Comparison of ENCODE assay signal across 27 cellular contexts in genomic region chr19:44525721-44526430, GRCh38. TPM values are rescaled to one million over a fixed set of nuclear protein-coding genes. Genes with fewer than 3 reads are reported as not detected.
DNase-seq lines count a peak whose midpoint lies in the region; ATAC-seq, FAIRE-seq and TF ChIP-seq lines count a peak whose summit lies in the region.
"Had no signal": no experiment of that assay in that cellular context is flagged by ENCODE, and none has a peak within 500 bp of the region (broad histone marks: within the 10 kb centered on the region; RNA-seq: fewer than 3 reads in every experiment).

No MANE protein-coding gene starts in this region.

- H3K4me1 ChIP-seq in Karpas-422 (ENCODE audit: low read length) (no peaks in the 10 kb centered on the region), endodermal cell (ENCODE audit: control insufficient read depth, insufficient read depth, low read length) (no peaks in the 10 kb centered on the region)

- ATAC-seq in esophagus mucosa, result no peak
- no peak for ATAC-seq in GM21515 (IDR thresholded peaks at IDR 0.05; ENCODE audit: unreplicated experiment)
- ATAC-seq: PC-3, Right ventricle myocardium inferior had no signal

- no peak overlapping the region for H3K27ac Mint-ChIP-seq in endodermal cell
- H3K27ac Mint-ChIP-seq: IgD-negative memory B cell had no signal

- H3K9me3 ChIP-seq in Karpas-422 (ENCODE audit: low read length) (peaks cover 6% of the 10 kb centered on the region; the same call in 1 of the 2 replicates), endodermal cell (ENCODE audit: control insufficient read depth, low read length) (no peaks in the 10 kb centered on the region)
- H3K9me3 ChIP-seq: SJSA1 had no signal

- H4K20me1 ChIP-seq in Karpas-422 (ENCODE audit: insufficient read depth, low read depth, low read length), result no peaks in the 10 kb centered on the region

- H3K4me3 Mint-ChIP-seq in endodermal cell, result no peak overlapping the region
- H3K4me3 Mint-ChIP-seq: IgD-negative memory B cell had no signal

- no peak overlapping the region for H3K4me3 ChIP-seq in Karpas-422 (ENCODE audit: low read length)
- no peak overlapping the region for H3K4me3 ChIP-seq in endodermal cell (ENCODE audit: low read length)
- H3K4me3 ChIP-seq: SJSA1 had no signal

- no peaks in the 10 kb centered on the region for H3K27me3 ChIP-seq in Karpas-422 (ENCODE audit: low read length)
- no peaks in the 10 kb centered on the region for H3K27me3 ChIP-seq in endodermal cell (ENCODE audit: control insufficient read depth, insufficient read depth, low read length, poor library complexity, severe bottlenecking)
- H3K27me3 ChIP-seq: SJSA1 had no signal

- H2AFZ ChIP-seq in Karpas-422 (ENCODE audit: low read length), result no peak overlapping the region

- 49 to 53% methylated on average over 4 of the region's 4 CpGs for WGBS in endodermal cell (ENCODE audit: insufficient coverage in 1 of 2, insufficient read length in 1 of 2), 2 experiments

- no peaks in the 10 kb centered on the region for H3K36me3 Mint-ChIP-seq in endodermal cell (ENCODE audit: low read depth)

- TF ChIP-seq CTCF in endodermal cell (conservative IDR thresholded peaks at IDR 0.05), result peak; percentile 11

- no peaks in the 10 kb centered on the region for H3K9me2 ChIP-seq in Karpas-422 (replicated peaks; ENCODE audit: insufficient read depth, low read length)

- H3K9ac ChIP-seq in Karpas-422 (ENCODE audit: low read length), result no peak overlapping the region
- no peak overlapping the region for H3K9ac ChIP-seq in endodermal cell (ENCODE audit: extremely low read depth, low read length, poor library complexity, severe bottlenecking)

- peaks cover 39% of the 10 kb centered on the region for H3K27me3 Mint-ChIP-seq in endodermal cell (ENCODE audit: insufficient read depth)

- H3K9me3 Mint-ChIP-seq in endodermal cell, result peaks cover 4% of the 10 kb centered on the region

- H3K79me2 ChIP-seq in Karpas-422 (ENCODE audit: low read length), result no peaks in the 10 kb centered on the region

- DNase-seq in DMS53 (lab: John Stamatoyannopoulos, UW) (peak; percentile 8), DMS53 treated with DMSO at 0.1 percent for 48 hours (lab: John Stamatoyannopoulos, UW; ENCODE audit: unreplicated experiment) (no peak), Karpas-422 (peak; percentile 46), endodermal cell (no peak), H54 (ENCODE audit: insufficient read length, low spot score) (no peak), NCI-H1417 treated with DMSO at 0.1 percent for 48 hours (lab: John Stamatoyannopoulos, UW) (no peak)
- DNase-seq: Calu3, DMS79, GF-D8, NCI-H1092 treated with DMSO at 0.1 percent for 48 hours, NCI-H1436 treated with DMSO at 0.1 percent for 48 hours, NCI-H187 treated with DMSO at 0.1 percent for 48 hours, NCI-H2107, NCI-H446, NCI-H524 treated with DMSO at 0.1 percent for 48 hours, NCI-H774, PC-3 had no signal

- no peak for TF ChIP-seq POLR2A in H54 (IDR thresholded peaks at IDR 0.05; ENCODE audit: low read depth, low read length)

- H3K4me1 Mint-ChIP-seq in endodermal cell, result no peaks in the 10 kb centered on the region
- H3K4me1 Mint-ChIP-seq: IgD-negative memory B cell had no signal

- no peak for FAIRE-seq in H54 (lab: Jason Lieb, UNC)
- FAIRE-seq: GM12891 had no signal

- no peak overlapping the region for H3K4me2 ChIP-seq in Karpas-422 (ENCODE audit: low read depth, low read length, poor library complexity, severe bottlenecking)

- H3K27ac ChIP-seq in Karpas-422 (ENCODE audit: low read length) (no peak overlapping the region), endodermal cell (ENCODE audit: low read depth, low read length) (no peak overlapping the region)
- H3K27ac ChIP-seq: SJSA1 had no signal

- no peaks in the 10 kb centered on the region for H3K36me3 ChIP-seq in Karpas-422 (ENCODE audit: insufficient read depth, low read length)
- no peaks in the 10 kb centered on the region for H3K36me3 ChIP-seq in endodermal cell (ENCODE audit: control insufficient read depth, insufficient read depth, low read length)
- H3K36me3 ChIP-seq: SJSA1 had no signal

RNA-seq across cellular contexts. Expression of gene CEACAM20, which starts 3.6 kb away (rescaled TPM):
- total RNA-seq in Karpas-422 (2014; rRNA removed; shearing (Covaris generic); ENCODE audit: low replicate concordance), result not detected in 2 replicates
- not detected for total RNA-seq in endodermal cell
- not detected for polyA plus RNA-seq in endodermal cell (2013, experiment 1 of 2)
- not detected for polyA plus RNA-seq in endodermal cell (2013, experiment 2 of 2)
- not detected for total RNA-seq in esophagus mucosa
- total RNA-seq: A172, H4, PC-3, Right ventricle myocardium inferior, RPMI7951 had no signal
- polyA plus RNA-seq: BJ, IgD-negative memory B cell had no signal

RNA-seq across cellular contexts. Expression of gene ZNF180, which starts 25.6 kb away (rescaled TPM):
- total RNA-seq in Karpas-422 (2014; rRNA removed; shearing (Covaris generic); ENCODE audit: low replicate concordance), result 5.9 and 7.7 TPM in 2 replicates
- 10 to 100 TPM in 1 of 2 donors, 1 to 10 TPM in 1; 10.0 to 12.9 TPM for total RNA-seq in endodermal cell
- 8.8 TPM for polyA plus RNA-seq in endodermal cell (2013, experiment 1 of 2)
- 8.6 TPM for polyA plus RNA-seq in endodermal cell (2013, experiment 2 of 2)
- total RNA-seq in esophagus mucosa, result 3.4 TPM

Comparison
In these comparisons a context has a peak if more than half of its experiments do, and no peak if none do; other contexts are left out.
1. DNase-seq: peak in DMS53 (single experiment) and Karpas-422 (single experiment); none in DMS53 treated with DMSO at 0.1 percent for 48 hours (single experiment), endodermal cell (single experiment), H54 (single experiment) and NCI-H1417 treated with DMSO at 0.1 percent for 48 hours (single experiment).